ENCODE assay signal across 30 cellular contexts in genomic region chr17:10420811-10421210, GRCh38. TPM values are rescaled to one million over a fixed set of nuclear protein-coding genes. Genes with fewer than 3 reads are reported as not detected.
"Had no signal": no experiment of that assay in that cellular context is flagged by ENCODE, and none has a peak within 500 bp of the region (broad histone marks: within the 10 kb centered on the region; RNA-seq: fewer than 3 reads in every experiment).

No MANE protein-coding gene starts in this region.

- H3K27ac ChIP-seq: left lung, lower lobe of right lung, pancreas, prostate gland, spleen, tibial nerve, uterus had no signal

- H3K36me3 ChIP-seq: left lung, lower lobe of right lung, pancreas, prostate gland, spleen, tibial nerve, uterus had no signal

- H3K9me3 ChIP-seq: left lung, lower lobe of right lung, pancreas, prostate gland, spleen, tibial nerve, uterus had no signal

- H3K4me1 ChIP-seq: left lung, lower lobe of right lung, pancreas, prostate gland, spleen, tibial nerve, uterus had no signal

- H3K27me3 ChIP-seq: left lung, pancreas, spleen, tibial nerve, uterus had no signal

- H3K4me3 ChIP-seq: left lung, lower lobe of right lung, pancreas, prostate gland, spleen, tibial nerve, uterus had no signal

- DNase-seq: hypothalamus; immature natural killer cell; kidney; left colon; left lung; lower lobe of right lung; mammary epithelial cell; mesenchymal stem cell; naive thymus-derived CD4-positive, alpha-beta T cell; nucleus accumbens; pancreas; posterior cingulate gyrus; retina; right cardiac atrium; small intestine; spleen; stimulated activated CD4-positive, alpha-beta T cell treated with anti-CD3 and anti-CD28 coated beads, Interleukin-4, amount 100 ng/mL, for 24 hours; stimulated activated naive CD4-positive, alpha-beta T cell; substantia nigra; uterus had no signal

RNA-seq across cellular contexts. Expression of gene MYH8, which starts 0.9 kb away (rescaled TPM):
- total RNA-seq: left colon; left lung; lower lobe of right lung; mammary epithelial cell; mucosa of gallbladder; naive thymus-derived CD4-positive, alpha-beta T cell; natural killer cell treated with Interleukin-12 subunit alpha and Interleukin-12 subunit beta and Interleukin-15 and Interleukin-18, amount 100 ng/mL, for 72 hours; neural crest cell; osteoblast; pancreas; right cardiac atrium; sciatic nerve; temporal lobe; tibial nerve; ureter; uterus had no signal

RNA-seq across cellular contexts. Expression of gene MYH13, which starts 48.0 kb away (rescaled TPM):
- total RNA-seq: kidney; left lung; liver; lower lobe of right lung; mammary epithelial cell; mucosa of gallbladder; naive thymus-derived CD4-positive, alpha-beta T cell; natural killer cell treated with Interleukin-12 subunit alpha and Interleukin-12 subunit beta and Interleukin-15 and Interleukin-18, amount 100 ng/mL, for 72 hours; neural crest cell; osteoblast; pancreas; right cardiac atrium; sciatic nerve; temporal lobe; tibial nerve; ureter; uterus had no signal

RNA-seq across cellular contexts. Expression of gene MYH4, which starts 48.5 kb away (rescaled TPM):
- total RNA-seq: kidney; left colon; left lung; lower lobe of right lung; mammary epithelial cell; mucosa of gallbladder; naive thymus-derived CD4-positive, alpha-beta T cell; natural killer cell treated with Interleukin-12 subunit alpha and Interleukin-12 subunit beta and Interleukin-15 and Interleukin-18, amount 100 ng/mL, for 72 hours; neural crest cell; osteoblast; pancreas; prostate gland; sciatic nerve; spleen; temporal lobe; tibial nerve; ureter; uterus had no signal
